ENCODE assay signal across 1 cellular context in the genomic region with DNA sequence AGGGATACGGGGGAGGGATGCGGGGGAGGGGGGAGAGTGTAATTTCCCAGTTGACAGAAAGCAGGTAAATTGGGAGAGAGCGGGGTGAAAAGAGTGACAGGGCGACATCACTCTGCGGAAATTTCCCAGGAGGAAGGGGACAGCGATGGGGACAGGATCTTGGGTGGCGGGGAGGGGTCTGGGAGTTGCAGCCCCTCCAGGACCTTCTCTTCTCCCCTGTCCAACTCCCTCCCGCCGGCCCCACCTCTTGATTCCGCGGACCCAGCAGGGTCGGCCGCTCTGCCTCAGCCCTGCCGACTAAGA.
TF ChIP-seq lines count a peak whose summit lies in the region.

No MANE protein-coding gene starts in this region.

TF ChIP-seq in H1, 55 proteins besides CTCF, POLR2A, EP300 and RAD21 (continued from another document):
- TF ChIP-seq GABPA (IDR thresholded peaks at IDR 0.05; ENCODE audit: borderline replicate concordance, insufficient read depth, low read length) (no peak), KDM4A (IDR thresholded peaks at IDR 0.05; ENCODE audit: low read depth, low read length, severe bottlenecking) (peak; percentile 73), SIN3A (conservative IDR thresholded peaks at IDR 0.05 in 1 of 2, IDR thresholded peaks at IDR 0.05 in 1 of 2; ENCODE audit: low read depth in 1 of 2, low read length in 2 of 2) (0 out of 4 replicates have a peak, but pooled peaks of 1 of the 2 experiments have one; percentile 43), FOSL1 (IDR thresholded peaks at IDR 0.05; ENCODE audit: insufficient read depth, low read depth, low read length) (no peak), SRF (IDR thresholded peaks at IDR 0.05; ENCODE audit: low read depth, low read length) (no peak), EGR1 (IDR thresholded peaks at IDR 0.05; ENCODE audit: borderline replicate concordance, low read depth, low read length) (no peak), PHF8 (conservative IDR thresholded peaks at IDR 0.05; ENCODE audit: low read depth, low read length) (0 out of 2 replicates have a peak, but pooled peaks have one; percentile 25), TBP (IDR thresholded peaks at IDR 0.05; ENCODE audit: low read depth, low read length) (no peak)
